ENCODE assay signal across 8 cellular contexts in the genomic region with DNA sequence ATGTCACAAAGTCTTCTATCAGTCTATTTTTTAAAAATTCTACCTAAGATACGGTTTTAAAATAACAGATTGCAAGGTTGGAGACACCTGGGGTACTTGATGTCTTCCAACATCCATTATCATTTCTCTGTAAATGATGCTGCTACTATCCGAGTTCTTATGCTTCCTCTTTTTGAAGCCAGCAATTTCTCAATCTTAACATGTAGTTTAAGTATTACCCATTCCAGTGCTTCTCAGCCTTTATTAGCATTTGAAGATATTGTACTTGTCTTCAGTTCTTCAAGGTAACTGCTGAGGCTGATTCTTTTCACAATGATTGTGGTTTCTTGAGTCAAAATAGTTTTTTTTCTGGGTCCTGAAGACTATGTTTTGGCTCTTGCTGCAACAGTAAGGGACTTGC.
DNase-seq lines count a peak whose midpoint lies in the region; ATAC-seq and TF ChIP-seq lines count a peak whose summit lies in the region.

No MANE protein-coding gene starts in this region.

- H3K4me3 Mint-ChIP-seq in CD4-positive, CD25-positive, alpha-beta regulatory T cell, result peak overlapping the region; percentile 90 to 94 (median 92)
- H3K4me3 Mint-ChIP-seq in HFFc6, result peak overlapping the region; percentile 96

- H3K4me2 ChIP-seq in SU-DHL-6 (ENCODE audit: low read depth, low read length, poor library complexity, severe bottlenecking), result peak overlapping the region; percentile 63

- H3K79me2 ChIP-seq in SU-DHL-6 (ENCODE audit: insufficient read depth, low read length), result no peaks in the 10 kb centered on the region

- intact Hi-C loops in lower lobe of right lung (cut with DNase I) (no loop called here), left colon (cut with DNase I, micrococcal nuclease) (no loop called here)

- H3K27me3 Mint-ChIP-seq in CD4-positive, CD25-positive, alpha-beta regulatory T cell, result peaks cover 34% of the 10 kb centered on the region
- H3K27me3 Mint-ChIP-seq in HFFc6 (ENCODE audit: insufficient read depth), result peaks cover 12% of the 10 kb centered on the region

- no peak for ATAC-seq in CD4-positive, CD25-positive, alpha-beta regulatory T cell (ENCODE audit: low read depth in 2 of 2)
- ATAC-seq in lower lobe of right lung, result no peak
- no peak for ATAC-seq in left colon

- peak overlapping the region; percentile 80 for H2AFZ ChIP-seq in SU-DHL-6 (ENCODE audit: low read depth, low read length, severe bottlenecking)

- peaks cover 10 to 18% (median 12%) of the 10 kb centered on the region in 4 donors for H3K4me1 Mint-ChIP-seq in CD4-positive, CD25-positive, alpha-beta regulatory T cell
- H3K4me1 Mint-ChIP-seq in HFFc6 (ENCODE audit: low read depth), result peaks cover 12% of the 10 kb centered on the region

- no peak for DNase-seq in CD4-positive, CD25-positive, alpha-beta regulatory T cell
- DNase-seq in HFFc6, result no peak
- DNase-seq in lower lobe of right lung, result no peak
- no peak for DNase-seq in left colon
- no peak for DNase-seq in COLO829 (ENCODE audit: low spot score)
- no peak for DNase-seq in amygdala (lab: John Stamatoyannopoulos, UW)
- no peak for DNase-seq in amniotic stem cell (lab: John Stamatoyannopoulos, UW)

- no peaks in the 10 kb centered on the region for H3K9me3 Mint-ChIP-seq in CD4-positive, CD25-positive, alpha-beta regulatory T cell
- H3K9me3 Mint-ChIP-seq in HFFc6, result no peaks in the 10 kb centered on the region

- H3K36me3 Mint-ChIP-seq in CD4-positive, CD25-positive, alpha-beta regulatory T cell, result no peaks in the 10 kb centered on the region
- H3K36me3 Mint-ChIP-seq in HFFc6 (ENCODE audit: low read depth), result no peaks in the 10 kb centered on the region

- peak overlapping the region; percentile 90 for H3K4me3 ChIP-seq in CD4-positive, CD25-positive, alpha-beta regulatory T cell (ENCODE audit: low read depth, low read length)
- H3K4me3 ChIP-seq in SU-DHL-6 (ENCODE audit: insufficient read depth, low read length, poor library complexity, severe bottlenecking), result no peak overlapping the region
- H3K4me3 ChIP-seq in lower lobe of right lung, result peak overlapping the region; percentile 63

- peaks cover 11% of the 10 kb centered on the region for H3K4me1 ChIP-seq in CD4-positive, CD25-positive, alpha-beta regulatory T cell (ENCODE audit: control insufficient read depth, insufficient read depth, low read length, poor library complexity, severe bottlenecking)
- peaks cover 12% of the 10 kb centered on the region for H3K4me1 ChIP-seq in lower lobe of right lung

- no peaks in the 10 kb centered on the region for H3K36me3 ChIP-seq in CD4-positive, CD25-positive, alpha-beta regulatory T cell (ENCODE audit: control insufficient read depth, insufficient read depth, low read length)
- H3K36me3 ChIP-seq in SU-DHL-6 (ENCODE audit: low read length) (no peaks in the 10 kb centered on the region), lower lobe of right lung (no peaks in the 10 kb centered on the region)

- TF ChIP-seq CTCF in HFFc6 (IDR thresholded peaks at IDR 0.05) (no peak), SU-DHL-6 (IDR thresholded peaks at IDR 0.05; ENCODE audit: insufficient read depth, low read length, poor library complexity, severe bottlenecking) (no peak), lower lobe of right lung (IDR thresholded peaks at IDR 0.05) (no peak)

- no peak overlapping the region for H3K9ac ChIP-seq in SU-DHL-6 (ENCODE audit: low read length)

- H3K9me3 ChIP-seq in CD4-positive, CD25-positive, alpha-beta regulatory T cell (ENCODE audit: control insufficient read depth in 2 of 2, low read length in 2 of 2), result no peaks in the 10 kb centered on the region
- no peaks in the 10 kb centered on the region for H3K9me3 ChIP-seq in SU-DHL-6 (ENCODE audit: insufficient read depth, low read length)
- H3K9me3 ChIP-seq in lower lobe of right lung, result no peaks in the 10 kb centered on the region

- no peaks in the 10 kb centered on the region for H3F3A ChIP-seq in SU-DHL-6 (ENCODE audit: insufficient read depth)

- H3K27ac ChIP-seq in CD4-positive, CD25-positive, alpha-beta regulatory T cell (ENCODE audit: insufficient read depth, low read length, poor library complexity, severe bottlenecking), result no peak overlapping the region
- no peak overlapping the region for H3K27ac ChIP-seq in SU-DHL-6 (ENCODE audit: low read depth, low read length)
- H3K27ac ChIP-seq in lower lobe of right lung, result no peak overlapping the region

- peak overlapping the region in 2 of 3 donors; percentile 90 to 91 for H3K27ac Mint-ChIP-seq in CD4-positive, CD25-positive, alpha-beta regulatory T cell
- no peak overlapping the region for H3K27ac Mint-ChIP-seq in HFFc6

- H3K9me2 ChIP-seq in SU-DHL-6 (replicated peaks; ENCODE audit: insufficient read depth, low read length), result no peaks in the 10 kb centered on the region

- H3K27me3 ChIP-seq in CD4-positive, CD25-positive, alpha-beta regulatory T cell (ENCODE audit: control insufficient read depth, insufficient read depth, low read length), result peaks cover 24% of the 10 kb centered on the region
- H3K27me3 ChIP-seq in SU-DHL-6 (ENCODE audit: low read length) (no peaks in the 10 kb centered on the region), lower lobe of right lung (ENCODE audit: low read depth) (no peaks in the 10 kb centered on the region)

- H4K20me1 ChIP-seq in SU-DHL-6 (ENCODE audit: low read depth, low read length), result no peaks in the 10 kb centered on the region
